In the genomic region with DNA sequence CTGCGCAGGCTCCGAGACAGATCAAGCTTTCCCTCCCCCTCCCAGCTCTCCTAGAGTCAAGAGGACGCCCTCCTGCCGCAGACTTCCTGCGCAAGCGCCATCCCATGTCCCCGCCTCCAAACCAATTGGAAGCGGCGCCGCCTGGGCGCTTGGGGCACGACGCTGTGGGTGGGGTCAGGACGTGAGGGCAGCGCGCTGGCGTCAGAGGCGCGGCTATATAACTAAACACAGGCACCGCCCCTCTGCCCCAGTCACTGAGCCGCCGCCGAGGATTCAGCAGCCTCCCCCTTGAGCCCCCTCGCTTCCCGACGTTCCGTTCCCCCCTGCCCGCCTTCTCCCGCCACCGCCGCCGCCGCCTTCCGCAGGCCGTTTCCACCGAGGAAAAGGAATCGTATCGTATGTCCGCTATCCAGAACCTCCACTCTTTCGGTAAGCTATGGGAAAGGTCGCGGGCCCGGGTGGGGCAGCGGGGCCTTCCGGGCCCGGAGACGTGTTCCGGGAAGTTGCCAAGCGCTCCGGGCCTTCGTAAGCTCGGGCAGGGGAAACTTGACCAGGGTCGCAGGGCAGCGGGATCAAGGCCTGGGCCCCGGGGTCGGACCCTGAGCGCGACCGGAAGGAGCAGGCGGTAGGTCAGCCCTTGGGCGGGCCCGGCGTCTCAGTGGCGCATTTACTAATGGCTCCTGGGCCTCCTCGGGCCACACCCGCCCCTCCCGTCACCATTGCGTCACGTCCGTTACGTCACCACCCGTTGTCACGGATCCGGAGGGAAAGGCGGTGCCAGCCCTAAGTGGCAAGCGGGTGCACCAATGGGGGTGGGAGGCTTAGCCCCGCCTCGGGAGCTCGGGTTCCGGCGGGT, we compare ENCODE assay signal across 8 cellular contexts. TPM values are rescaled to one million over a fixed set of nuclear protein-coding genes. Genes with fewer than 3 reads are reported as not detected.
DNase-seq lines count a peak whose midpoint lies in the region; ATAC-seq and TF ChIP-seq lines count a peak whose summit lies in the region.

A gene (plus strand): TSS at position 245 of the 856 bp plus-strand sequence. CDS start 154 bp downstream, at position 399.

- CTCF ChIA-PET in activated B cell treated with CpG ODN at 0.5 μM for 24 hours (lab: Charles Lee): interaction anchor here (0.6 to 5.5 kb wide), 7 partner anchors 11 to 1156 kb away, joined by 3 to 72 read pairs (median 9); no protein-coding TSS in a partner anchor

- peak; percentile 99 for TF ChIP-seq POLR2A in GM18951 (IDR thresholded peaks at IDR 0.05; ENCODE audit: extremely low read depth, insufficient read depth, insufficient read length)

- peak within 1 kb of the TSS; percentile 100 for H3K27ac ChIP-seq in caudate nucleus (ENCODE audit: low read depth, low read length)

- peaks cover 53% of the 10 kb centered on the region for H3K36me3 Mint-ChIP-seq in activated B cell treated with CpG ODN at 0.5 μM for 24 hours (ENCODE audit: low read depth)

- H3K4me1 Mint-ChIP-seq in activated B cell treated with CpG ODN at 0.5 μM for 24 hours: peaks cover 39% of the 10 kb centered on the region

- peak within 1 kb of the TSS; percentile 95 for H3K4me3 Mint-ChIP-seq in activated B cell treated with CpG ODN at 0.5 μM for 24 hours

- no peak for TF ChIP-seq CTCF in activated B cell treated with CpG ODN at 0.5 μM for 24 hours (IDR thresholded peaks at IDR 0.05)

- H3K27me3 Mint-ChIP-seq in activated B cell treated with CpG ODN at 0.5 μM for 24 hours: no peaks in the 10 kb centered on the region

- H3K9me3 Mint-ChIP-seq in activated B cell treated with CpG ODN at 0.5 μM for 24 hours: no peaks in the 10 kb centered on the region

- intact Hi-C loops in activated B cell treated with CpG ODN at 0.5 μM for 24 hours (cut with micrococcal nuclease): loop anchor here (1.0 to 5.0 kb wide), 7 partner anchors 13 to 1472 kb away; a partner anchor contains a TSS

- POLR2A ChIA-PET in activated B cell treated with CpG ODN at 0.5 μM for 24 hours (lab: Charles Lee): interaction anchor here (0.5 to 9.6 kb wide), 74 partner anchors 7 to 1828 kb away, joined by 3 to 421 read pairs (median 4); a partner anchor contains a TSS

- DNase-seq in AG08395 (ENCODE audit: low spot score) (peak; percentile 98), NCI-H345 (lab: John Stamatoyannopoulos, UW) (peak; percentile 100), activated B cell treated with CpG ODN at 0.5 μM for 24 hours (peak; percentile 100), caudate nucleus (lab: John Stamatoyannopoulos, UW) (peak; percentile 96 to 100 (median 99)), iPS-NIHi7 (ENCODE audit: extremely low spot score) (peak; percentile 95), smooth muscle cell of the brain vasculature (ENCODE audit: low read depth, low spot score) (peak; percentile 100)

- in situ Hi-C loops in GM18951 (cut with MboI; ENCODE audit: low sequenced_read_pairs, unreplicated experiment): no loop called here

- peak within 1 kb of the TSS; percentile 99 for H3K27ac Mint-ChIP-seq in activated B cell treated with CpG ODN at 0.5 μM for 24 hours

- peak; percentile 70 for ATAC-seq in HG03196 (IDR thresholded peaks at IDR 0.05; ENCODE audit: unreplicated experiment)
- ATAC-seq in activated B cell treated with CpG ODN at 0.5 μM for 24 hours (ENCODE audit: low read depth): peak; percentile 78

RNA-seq across cellular contexts. Expression of the gene that starts here (rescaled TPM):
- total RNA-seq in activated B cell treated with CpG ODN at 0.5 μM for 24 hours: 843 and 900 TPM in 2 replicates

Comparison
In these comparisons a context has a peak if more than half of its experiments do, and no peak if none do; other contexts are left out.
1. Peak in every context shown above with its lines: DNase-seq, ATAC-seq and H3K27ac ChIP-seq.